ENCODE assay signal across 2 cellular contexts in the genomic region with DNA sequence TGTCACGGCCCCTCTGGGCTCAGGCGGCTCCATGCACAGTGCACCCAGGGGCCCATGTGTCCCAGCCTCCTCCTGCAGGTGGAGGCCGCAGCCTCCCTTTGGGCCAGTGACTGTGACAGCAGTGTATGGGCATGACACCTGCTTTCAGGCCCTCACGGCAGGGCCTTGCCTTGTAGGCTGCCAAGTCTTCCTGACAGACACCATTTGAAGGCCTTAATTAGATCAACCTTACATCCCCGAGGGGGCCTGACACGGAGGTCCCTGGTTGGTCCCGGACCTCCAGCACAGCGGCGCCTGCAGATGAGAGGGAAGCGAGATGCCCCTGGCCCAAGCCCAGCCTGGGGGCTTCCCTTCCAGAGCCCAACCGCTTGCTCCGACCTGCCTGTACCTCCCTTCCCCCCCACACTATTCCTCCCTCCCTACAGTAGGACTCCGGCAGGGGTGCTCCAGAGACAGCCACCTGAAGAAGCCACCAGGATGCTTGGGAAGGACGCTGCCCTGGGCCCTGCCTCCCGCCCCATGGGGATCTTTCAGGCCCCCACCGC.
TF ChIP-seq lines count a peak whose summit lies in the region.

No MANE protein-coding gene starts in this region.

TF ChIP-seq in HEK293, 187 proteins besides CTCF, POLR2A, EP300 and RAD21 (continued from another document):
- no peak for TF ChIP-seq MEIS1 (CRISPR knock-in tag; IDR thresholded peaks at IDR 0.05; ENCODE audit: borderline replicate concordance)
- TF ChIP-seq, protein P1, sequence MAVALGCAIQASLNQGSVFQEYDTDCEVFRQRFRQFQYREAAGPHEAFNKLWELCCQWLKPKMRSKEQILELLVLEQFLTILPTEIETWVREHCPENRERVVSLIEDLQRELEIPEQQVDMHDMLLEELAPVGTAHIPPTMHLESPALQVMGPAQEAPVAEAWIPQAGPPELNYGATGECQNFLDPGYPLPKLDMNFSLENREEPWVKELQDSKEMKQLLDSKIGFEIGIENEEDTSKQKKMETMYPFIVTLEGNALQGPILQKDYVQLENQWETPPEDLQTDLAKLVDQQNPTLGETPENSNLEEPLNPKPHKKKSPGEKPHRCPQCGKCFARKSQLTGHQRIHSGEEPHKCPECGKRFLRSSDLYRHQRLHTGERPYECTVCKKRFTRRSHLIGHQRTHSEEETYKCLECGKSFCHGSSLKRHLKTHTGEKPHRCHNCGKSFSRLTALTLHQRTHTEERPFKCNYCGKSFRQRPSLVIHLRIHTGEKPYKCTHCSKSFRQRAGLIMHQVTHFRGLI (tag by site-specific recombination; IDR thresholded peaks at IDR 0.05) = peak; percentile 24; the same call in 1 of the 2 replicates
- TF ChIP-seq ZNF544 (tag by site-specific recombination; IDR thresholded peaks at IDR 0.05) = no peak

TF ChIP-seq in HepG2, 621 proteins besides CTCF, POLR2A, EP300 and RAD21 (continued from another document):
- TF ChIP-seq ETV5 (CRISPR knock-in tag; IDR thresholded peaks at IDR 0.05; ENCODE audit: borderline replicate concordance) = no peak
